ENCODE assay signal across 14 cellular contexts in the genomic region with DNA sequence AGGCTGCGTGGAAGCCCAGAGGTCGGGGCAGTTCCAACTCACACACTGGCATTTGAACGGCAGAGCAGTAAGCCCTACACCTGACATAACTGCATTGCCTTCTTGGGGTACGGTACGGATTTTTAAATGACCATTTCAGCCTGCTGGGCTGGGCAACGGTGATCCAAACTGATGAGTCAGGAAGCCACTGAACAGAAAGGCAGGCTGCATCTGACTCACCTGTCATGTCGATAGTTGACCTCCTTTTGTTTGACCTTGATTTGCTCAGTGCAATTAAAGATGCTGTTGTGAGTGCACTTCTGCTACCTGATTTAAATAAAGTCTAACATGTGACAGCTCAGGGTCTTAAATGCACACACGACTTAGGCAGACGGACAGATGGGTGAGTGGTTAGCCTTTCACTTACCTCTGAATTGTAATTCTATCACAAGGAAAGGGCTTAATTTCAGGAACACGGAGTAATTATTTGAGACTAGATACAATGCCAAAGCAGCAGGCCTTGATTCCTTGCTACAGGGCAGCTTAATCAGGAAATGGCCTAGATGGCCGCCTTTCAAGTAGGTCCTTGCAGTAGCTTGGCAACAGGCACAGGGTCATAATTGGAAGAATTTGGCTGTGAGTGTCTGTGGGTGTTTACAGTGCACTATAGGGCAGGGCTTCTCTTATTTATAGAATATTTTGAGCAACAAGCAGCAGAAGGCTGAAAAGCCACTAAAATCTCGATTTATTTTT. TPM values are rescaled to one million over a fixed set of nuclear protein-coding genes. Genes with fewer than 3 reads are reported as not detected.
A peak's percentile ranks its signal among the peaks of the same experiment; 100 is the strongest.
DNase-seq lines count a peak whose midpoint lies in the region; ATAC-seq and TF ChIP-seq lines count a peak whose summit lies in the region.
"Had no signal": no experiment of that assay in that cellular context is flagged by ENCODE, and none has a peak within 500 bp of the region (broad histone marks: within the 10 kb centered on the region; RNA-seq: fewer than 3 reads in every experiment).

No MANE protein-coding gene starts in this region.

- H3K79me2 ChIP-seq in PC-9 (ENCODE audit: low read depth) (no peaks in the 10 kb centered on the region), mesendoderm (ENCODE audit: control insufficient read depth, insufficient read depth, low read length) (no peaks in the 10 kb centered on the region)

- DNase-seq in NCI-H1092 treated with DMSO at 0.1 percent for 48 hours (lab: John Stamatoyannopoulos, UW) (peak; percentile 99), PC-9 (peak in 1 of 2 experiments; percentile 53), left ventricle myocardium inferior (no peak), mesendoderm (no peak), dedifferentiated amniotic fluid mesenchymal stem cell (ENCODE audit: extremely low spot score) (no peak)
- DNase-seq in activated CD4-positive, alpha-beta T cell treated with anti-CD3 and anti-CD28 coated beads for 1 hour = no peak
- DNase-seq: activated T-cell treated with anti-CD3 and anti-CD28 coated beads, Interleukin-2, amount 50 U/mL, for 72 hours; islet precursor cell; sigmoid colon; stimulated activated naive CD4-positive, alpha-beta T cell treated with Interleukin-2 at 50 U/mL for 16 hours had no signal

- no peak overlapping the region for H3K18ac ChIP-seq in mesendoderm (ENCODE audit: low read length)

- no peaks in the 10 kb centered on the region for H3K79me1 ChIP-seq in mesendoderm (ENCODE audit: low read length)

- CTCF ChIA-PET in PC-9 (lab: Charles Lee) = no interaction called here

- peaks cover 27% of the 10 kb centered on the region for H3F3A ChIP-seq in PC-9 (ENCODE audit: insufficient read depth, low read depth)

- H3K27me3 ChIP-seq in PC-9 (ENCODE audit: insufficient read depth, low read depth) = no peaks in the 10 kb centered on the region
- H3K27me3 ChIP-seq in left ventricle myocardium inferior (ENCODE audit: low read depth) = no peaks in the 10 kb centered on the region
- H3K27me3 ChIP-seq in mesendoderm (ENCODE audit: insufficient read depth, low read length, poor library complexity) = no peaks in the 10 kb centered on the region
- H3K27me3 ChIP-seq: BLaER1, sigmoid colon had no signal

- H3K56ac ChIP-seq in mesendoderm (ENCODE audit: low read length) = no peak overlapping the region

- H3K23ac ChIP-seq in mesendoderm (ENCODE audit: low read length) = no peak overlapping the region

- no peaks in the 10 kb centered on the region for H3K36me3 ChIP-seq in PC-9 (ENCODE audit: low read depth)
- H3K36me3 ChIP-seq in left ventricle myocardium inferior = peaks cover 5% of the 10 kb centered on the region
- no peaks in the 10 kb centered on the region for H3K36me3 ChIP-seq in mesendoderm (ENCODE audit: control insufficient read depth, insufficient read depth, low read length)
- H3K36me3 ChIP-seq: sigmoid colon had no signal

- no peak overlapping the region for H3K9ac ChIP-seq in mesendoderm (ENCODE audit: low read length)
- H3K9ac ChIP-seq: BLaER1 had no signal

- H3K4me2 ChIP-seq in PC-9 = peak overlapping the region; percentile 23; the same call in 1 of the 2 replicates
- H3K4me2 ChIP-seq in mesendoderm (ENCODE audit: low read length) = no peak overlapping the region
- H3K4me2 ChIP-seq: BLaER1 had no signal

- no peak overlapping the region for H2BK5ac ChIP-seq in mesendoderm (ENCODE audit: low read length)

- no peak overlapping the region for H4K5ac ChIP-seq in mesendoderm (ENCODE audit: low read length)

- H3K27ac ChIP-seq in C4-2B (peak overlapping the region; percentile 55), PC-9 (no peak overlapping the region), left ventricle myocardium inferior (replicated peaks) (peak overlapping the region; percentile 18), mesendoderm (ENCODE audit: low read depth, low read length) (no peak overlapping the region)
- H3K27ac ChIP-seq: BLaER1, sigmoid colon, SK-N-MC had no signal

- POLR2A ChIA-PET in PC-9 (lab: Charles Lee; ENCODE audit: unreplicated experiment) = interaction anchor here (0.6 kb wide), 1 partner anchor 118 kb away, joined by 8 read pairs; no protein-coding TSS in a partner anchor

- intact Hi-C loops in PC-9 (cut with micrococcal nuclease; ENCODE audit: unreplicated experiment) = loop anchor here (10.0 kb wide), 2 partner anchors 135 to 275 kb away; a partner anchor contains a TSS
- intact Hi-C loops in left ventricle myocardium inferior (cut with micrococcal nuclease) = no loop called here

- BruUV-seq in PC-9 (replicated peaks; lab: Mats Ljungman, UMichigan) = no TSS peak

- H2BK15ac ChIP-seq in mesendoderm (replicated peaks; ENCODE audit: low read depth) = no peak overlapping the region

- H3K9me2 ChIP-seq in PC-9 (ENCODE audit: insufficient read depth) = no peaks in the 10 kb centered on the region

- H2AK5ac ChIP-seq in mesendoderm (ENCODE audit: low read length) = no peak overlapping the region

- TF ChIP-seq CTCF in C4-2B (conservative IDR thresholded peaks at IDR 0.05) (no peak), PC-9 (conservative IDR thresholded peaks at IDR 0.05) (no peak), left ventricle myocardium inferior (IDR thresholded peaks at IDR 0.05; ENCODE audit: borderline replicate concordance) (no peak)

- no peaks in the 10 kb centered on the region for H4K20me1 ChIP-seq in PC-9 (ENCODE audit: insufficient read depth)

- H3K4me1 ChIP-seq in PC-9 (replicated peaks; ENCODE audit: insufficient read depth) = peaks cover 48% of the 10 kb centered on the region
- peaks cover 71% of the 10 kb centered on the region for H3K4me1 ChIP-seq in left ventricle myocardium inferior
- H3K4me1 ChIP-seq in mesendoderm (ENCODE audit: control insufficient read depth, low read depth, low read length) = no peaks in the 10 kb centered on the region

- H3K4ac ChIP-seq in mesendoderm (ENCODE audit: low read depth, low read length) = no peak overlapping the region

- H3K9me3 ChIP-seq in PC-9 (ENCODE audit: insufficient read depth, low read depth) (no peaks in the 10 kb centered on the region), left ventricle myocardium inferior (replicated peaks) (no peaks in the 10 kb centered on the region)
- H3K9me3 ChIP-seq: BLaER1, sigmoid colon had no signal

- no peak overlapping the region for H2AFZ ChIP-seq in PC-9

- H2BK120ac ChIP-seq in mesendoderm (ENCODE audit: low read depth, low read length) = no peak overlapping the region

- no peak overlapping the region for H3K4me3 ChIP-seq in PC-9
- H3K4me3 ChIP-seq in left ventricle myocardium inferior = no peak overlapping the region
- H3K4me3 ChIP-seq in mesendoderm (ENCODE audit: low read length) = no peak overlapping the region
- H3K4me3 ChIP-seq: BLaER1, sigmoid colon, SK-N-MC had no signal

- WGBS in mesendoderm (ENCODE audit: extremely low coverage, insufficient coverage, low lambda C conversion rate) = no CpG with 5 or more reads among the region's 12 CpGs

- ATAC-seq in GM21619 (IDR thresholded peaks at IDR 0.05; ENCODE audit: unreplicated experiment) = no peak

- H4K8ac ChIP-seq in mesendoderm (ENCODE audit: low read depth, low read length) = no peak overlapping the region

RNA-seq across cellular contexts. Expression of a gene that starts 52.2 kb away (rescaled TPM):
- total RNA-seq in PC-9 (2021) (11.4 and 15.0 TPM in 2 replicates), left ventricle myocardium inferior (7.1 TPM)
- polyA plus RNA-seq in mesendoderm (2013, experiment 1 of 2) = 6.2 TPM
- 5.2 TPM for polyA plus RNA-seq in mesendoderm (2013, experiment 2 of 2)

Comparison
In these comparisons a context has a peak if more than half of its experiments do, and no peak if none do; other contexts are left out.
1. H3K27ac ChIP-seq: peak in C4-2B (single experiment) and left ventricle myocardium inferior (single experiment); none in PC-9 (single experiment) and mesendoderm (single experiment).